17 cellular contexts compared by ENCODE assay signal in the genomic region with DNA sequence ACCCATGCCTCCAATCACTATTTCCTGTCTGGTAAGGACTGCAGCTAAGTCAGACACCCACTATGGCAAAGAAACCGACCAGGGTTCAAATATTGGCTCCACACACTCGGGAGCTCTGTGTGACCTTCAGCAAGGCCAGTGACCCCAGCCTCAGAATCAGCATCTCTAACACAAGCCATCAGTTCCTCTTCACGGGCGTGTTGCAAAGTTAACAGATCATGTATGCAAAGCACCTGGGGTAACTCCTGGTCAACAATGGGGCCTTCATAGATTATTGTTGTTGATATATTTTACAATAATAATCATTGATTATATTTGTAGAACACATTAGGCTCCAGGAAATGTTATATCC. TPM values are rescaled to one million over a fixed set of nuclear protein-coding genes. Genes with fewer than 3 reads are reported as not detected.
DNase-seq lines count a peak whose midpoint lies in the region; ATAC-seq and TF ChIP-seq lines count a peak whose summit lies in the region.
"Had no signal": no experiment of that assay in that cellular context is flagged by ENCODE, and none has a peak within 500 bp of the region (broad histone marks: within the 10 kb centered on the region; RNA-seq: fewer than 3 reads in every experiment).

No MANE protein-coding gene starts in this region.

- no peaks in the 10 kb centered on the region for H3K9me3 Mint-ChIP-seq in nephron
- H3K9me3 Mint-ChIP-seq in activated T-cell treated with anti-CD3 and anti-CD28 coated beads, Interleukin-2, amount 50 U/mL, for 72 hours = no peaks in the 10 kb centered on the region
- H3K9me3 Mint-ChIP-seq: CD8-positive, alpha-beta T cell; H9 had no signal

- H3K4me1 Mint-ChIP-seq in nephron = peaks cover 19% of the 10 kb centered on the region
- no peaks in the 10 kb centered on the region for H3K4me1 Mint-ChIP-seq in activated T-cell treated with anti-CD3 and anti-CD28 coated beads, Interleukin-2, amount 50 U/mL, for 72 hours (ENCODE audit: low read depth)

- ATAC-seq in left lobe of liver (peak; percentile 43), GM21390 (IDR thresholded peaks at IDR 0.05; ENCODE audit: unreplicated experiment) (no peak)
- ATAC-seq in activated T-cell treated with anti-CD3 and anti-CD28 coated beads, Interleukin-2, amount 50 U/mL, for 72 hours (replicated peaks in 1 of 2) = no peak
- ATAC-seq: CD8-positive, alpha-beta T cell; Panc1 had no signal

- H3K36me3 ChIP-seq in WERI-Rb-1 = no peaks in the 10 kb centered on the region

- peak overlapping the region; percentile 45 to 70 (median 69) for H3K27ac Mint-ChIP-seq in nephron
- H3K27ac Mint-ChIP-seq in activated T-cell treated with anti-CD3 and anti-CD28 coated beads, Interleukin-2, amount 50 U/mL, for 72 hours = no peak overlapping the region
- H3K27ac Mint-ChIP-seq: CD8-positive, alpha-beta T cell; H9 had no signal

- no peaks in the 10 kb centered on the region for H3K36me3 Mint-ChIP-seq in nephron (ENCODE audit: low read depth)
- no peaks in the 10 kb centered on the region for H3K36me3 Mint-ChIP-seq in activated T-cell treated with anti-CD3 and anti-CD28 coated beads, Interleukin-2, amount 50 U/mL, for 72 hours (ENCODE audit: insufficient read depth in 2 of 2)
- H3K36me3 Mint-ChIP-seq: CD8-positive, alpha-beta T cell had no signal

- no peak for TF ChIP-seq CTCF in WERI-Rb-1 (IDR thresholded peaks at IDR 0.05; ENCODE audit: low read depth, low read length)
- TF ChIP-seq CTCF in nephron (IDR thresholded peaks at IDR 0.05; ENCODE audit: unreplicated experiment in 3 of 3) = no peak

- H3K27me3 Mint-ChIP-seq in nephron (ENCODE audit: low read depth) = peaks cover 37% of the 10 kb centered on the region
- peaks cover 25% of the 10 kb centered on the region for H3K27me3 Mint-ChIP-seq in activated T-cell treated with anti-CD3 and anti-CD28 coated beads, Interleukin-2, amount 50 U/mL, for 72 hours (ENCODE audit: low read depth)

- no peak overlapping the region for H3K4me3 ChIP-seq in WERI-Rb-1 (ENCODE audit: low read depth, low read length)
- H3K4me3 ChIP-seq: GM23248 had no signal

- peak overlapping the region; percentile 83 for H3K27ac ChIP-seq in WERI-Rb-1
- peak overlapping the region; percentile 58 for H3K27ac ChIP-seq in substantia nigra (ENCODE audit: low read depth, low read length, poor library complexity, severe bottlenecking)
- H3K27ac ChIP-seq: GM23248 had no signal

- H3K27me3 ChIP-seq in WERI-Rb-1 (ENCODE audit: insufficient read depth, low read depth, severe bottlenecking) = no peaks in the 10 kb centered on the region

- no peak overlapping the region for H3K4me3 Mint-ChIP-seq in nephron
- H3K4me3 Mint-ChIP-seq in activated T-cell treated with anti-CD3 and anti-CD28 coated beads, Interleukin-2, amount 50 U/mL, for 72 hours = no peak overlapping the region
- H3K4me3 Mint-ChIP-seq: CD8-positive, alpha-beta T cell; H9 had no signal

- H3K9me3 ChIP-seq in WERI-Rb-1 (ENCODE audit: severe bottlenecking) = no peaks in the 10 kb centered on the region
- H3K9me3 ChIP-seq: Caco-2 had no signal

- no peak for DNase-seq in WERI-Rb-1
- DNase-seq in left lobe of liver (ENCODE audit: low spot score) = no peak
- DNase-seq in substantia nigra (lab: John Stamatoyannopoulos, UW) = no peak
- no peak for DNase-seq in activated T-cell treated with anti-CD3 and anti-CD28 coated beads, Interleukin-2, amount 50 U/mL, for 72 hours
- DNase-seq in effector CD8-positive, alpha-beta T cell (lab: John Stamatoyannopoulos, UW) = no peak
- DNase-seq: C1 segment of cervical spinal cord; CD8-positive, alpha-beta T cell; GM23248; H9; KBM-7; NCI-H2029 treated with DMSO at 0.1 percent for 48 hours; NCI-H526 treated with DMSO at 0.1 percent for 48 hours; SHP77 treated with DMSO at 0.1 percent for 48 hours had no signal

RNA-seq across cellular contexts. Expression of gene FAM222A, which starts 6.2 kb away (rescaled TPM):
- 1.8 TPM for total RNA-seq in left lobe of liver
- under 1 TPM; 0.53 to 0.55 TPM for total RNA-seq in activated T-cell treated with anti-CD3 and anti-CD28 coated beads, Interleukin-2, amount 50 U/mL, for 72 hours
